In the genomic region with DNA sequence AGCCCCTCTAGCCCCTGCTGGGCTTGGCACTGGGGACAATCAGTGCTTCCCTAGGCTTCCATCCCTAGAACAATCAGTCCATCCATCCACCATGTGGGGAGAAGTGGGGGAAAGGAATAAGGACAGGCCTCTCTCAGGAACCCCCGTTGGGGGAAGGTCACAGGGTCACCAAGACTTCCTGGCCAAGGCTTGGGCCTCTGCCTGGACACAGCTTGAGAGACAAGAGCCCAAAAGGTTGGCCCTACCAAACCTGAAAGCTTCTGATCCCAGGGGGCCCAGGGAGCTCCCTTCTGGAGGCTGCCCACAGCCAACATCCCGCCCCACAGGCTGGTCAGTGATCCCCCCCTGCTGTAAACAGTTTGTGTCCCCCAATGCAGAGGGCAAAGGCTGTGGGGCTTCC, we compare ENCODE assay signal across 1 cellular context.
TF ChIP-seq lines count a peak whose summit lies in the region.

No MANE protein-coding gene starts in this region.

TF ChIP-seq in SK-N-SH treated with all-trans-retinoic acid at 6 μM for 48 hours, 23 proteins besides CTCF, POLR2A, EP300 and RAD21 (continued from another document):
- TF ChIP-seq, protein P1, sequence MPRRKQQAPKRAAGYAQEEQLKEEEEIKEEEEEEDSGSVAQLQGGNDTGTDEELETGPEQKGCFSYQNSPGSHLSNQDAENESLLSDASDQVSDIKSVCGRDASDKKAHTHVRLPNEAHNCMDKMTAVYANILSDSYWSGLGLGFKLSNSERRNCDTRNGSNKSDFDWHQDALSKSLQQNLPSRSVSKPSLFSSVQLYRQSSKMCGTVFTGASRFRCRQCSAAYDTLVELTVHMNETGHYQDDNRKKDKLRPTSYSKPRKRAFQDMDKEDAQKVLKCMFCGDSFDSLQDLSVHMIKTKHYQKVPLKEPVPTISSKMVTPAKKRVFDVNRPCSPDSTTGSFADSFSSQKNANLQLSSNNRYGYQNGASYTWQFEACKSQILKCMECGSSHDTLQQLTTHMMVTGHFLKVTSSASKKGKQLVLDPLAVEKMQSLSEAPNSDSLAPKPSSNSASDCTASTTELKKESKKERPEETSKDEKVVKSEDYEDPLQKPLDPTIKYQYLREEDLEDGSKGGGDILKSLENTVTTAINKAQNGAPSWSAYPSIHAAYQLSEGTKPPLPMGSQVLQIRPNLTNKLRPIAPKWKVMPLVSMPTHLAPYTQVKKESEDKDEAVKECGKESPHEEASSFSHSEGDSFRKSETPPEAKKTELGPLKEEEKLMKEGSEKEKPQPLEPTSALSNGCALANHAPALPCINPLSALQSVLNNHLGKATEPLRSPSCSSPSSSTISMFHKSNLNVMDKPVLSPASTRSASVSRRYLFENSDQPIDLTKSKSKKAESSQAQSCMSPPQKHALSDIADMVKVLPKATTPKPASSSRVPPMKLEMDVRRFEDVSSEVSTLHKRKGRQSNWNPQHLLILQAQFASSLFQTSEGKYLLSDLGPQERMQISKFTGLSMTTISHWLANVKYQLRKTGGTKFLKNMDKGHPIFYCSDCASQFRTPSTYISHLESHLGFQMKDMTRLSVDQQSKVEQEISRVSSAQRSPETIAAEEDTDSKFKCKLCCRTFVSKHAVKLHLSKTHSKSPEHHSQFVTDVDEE (CRISPR knock-in tag; IDR thresholded peaks at IDR 0.05), result no peak
- TF ChIP-seq TCF4 (CRISPR knock-in tag; IDR thresholded peaks at IDR 0.05; ENCODE audit: borderline replicate concordance), result no peak
- no peak for TF ChIP-seq TOX (CRISPR knock-in tag; IDR thresholded peaks at IDR 0.05; ENCODE audit: borderline replicate concordance)
- TF ChIP-seq ZNF8 (CRISPR knock-in tag; IDR thresholded peaks at IDR 0.05), result no peak
- TF ChIP-seq ESRRG (CRISPR knock-in tag; IDR thresholded peaks at IDR 0.05), result no peak
- no peak for TF ChIP-seq ZC3H10 (CRISPR knock-in tag; IDR thresholded peaks at IDR 0.05)
- no peak for TF ChIP-seq BACH2 (CRISPR knock-in tag; IDR thresholded peaks at IDR 0.05; ENCODE audit: borderline replicate concordance)
- TF ChIP-seq RARB (CRISPR knock-in tag; IDR thresholded peaks at IDR 0.05), result no peak
- TF ChIP-seq, protein P2, sequence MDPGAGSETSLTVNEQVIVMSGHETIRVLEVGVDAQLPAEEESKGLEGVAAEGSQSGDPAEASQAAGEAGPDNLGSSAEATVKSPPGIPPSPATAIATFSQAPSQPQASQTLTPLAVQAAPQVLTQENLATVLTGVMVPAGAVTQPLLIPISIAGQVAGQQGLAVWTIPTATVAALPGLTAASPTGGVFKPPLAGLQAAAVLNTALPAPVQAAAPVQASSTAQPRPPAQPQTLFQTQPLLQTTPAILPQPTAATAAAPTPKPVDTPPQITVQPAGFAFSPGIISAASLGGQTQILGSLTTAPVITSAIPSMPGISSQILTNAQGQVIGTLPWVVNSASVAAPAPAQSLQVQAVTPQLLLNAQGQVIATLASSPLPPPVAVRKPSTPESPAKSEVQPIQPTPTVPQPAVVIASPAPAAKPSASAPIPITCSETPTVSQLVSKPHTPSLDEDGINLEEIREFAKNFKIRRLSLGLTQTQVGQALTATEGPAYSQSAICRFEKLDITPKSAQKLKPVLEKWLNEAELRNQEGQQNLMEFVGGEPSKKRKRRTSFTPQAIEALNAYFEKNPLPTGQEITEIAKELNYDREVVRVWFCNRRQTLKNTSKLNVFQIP (CRISPR knock-in tag; IDR thresholded peaks at IDR 0.05; ENCODE audit: borderline replicate concordance, low read depth), result no peak
- TF ChIP-seq, protein P3, sequence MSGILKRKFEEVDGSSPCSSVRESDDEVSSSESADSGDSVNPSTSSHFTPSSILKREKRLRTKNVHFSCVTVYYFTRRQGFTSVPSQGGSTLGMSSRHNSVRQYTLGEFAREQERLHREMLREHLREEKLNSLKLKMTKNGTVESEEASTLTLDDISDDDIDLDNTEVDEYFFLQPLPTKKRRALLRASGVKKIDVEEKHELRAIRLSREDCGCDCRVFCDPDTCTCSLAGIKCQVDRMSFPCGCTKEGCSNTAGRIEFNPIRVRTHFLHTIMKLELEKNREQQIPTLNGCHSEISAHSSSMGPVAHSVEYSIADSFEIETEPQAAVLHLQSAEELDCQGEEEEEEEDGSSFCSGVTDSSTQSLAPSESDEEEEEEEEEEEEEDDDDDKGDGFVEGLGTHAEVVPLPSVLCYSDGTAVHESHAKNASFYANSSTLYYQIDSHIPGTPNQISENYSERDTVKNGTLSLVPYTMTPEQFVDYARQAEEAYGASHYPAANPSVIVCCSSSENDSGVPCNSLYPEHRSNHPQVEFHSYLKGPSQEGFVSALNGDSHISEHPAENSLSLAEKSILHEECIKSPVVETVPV (CRISPR knock-in tag; IDR thresholded peaks at IDR 0.05), result no peak
- TF ChIP-seq ZFP3 (CRISPR knock-in tag; IDR thresholded peaks at IDR 0.05), result no peak
- TF ChIP-seq, protein P4, sequence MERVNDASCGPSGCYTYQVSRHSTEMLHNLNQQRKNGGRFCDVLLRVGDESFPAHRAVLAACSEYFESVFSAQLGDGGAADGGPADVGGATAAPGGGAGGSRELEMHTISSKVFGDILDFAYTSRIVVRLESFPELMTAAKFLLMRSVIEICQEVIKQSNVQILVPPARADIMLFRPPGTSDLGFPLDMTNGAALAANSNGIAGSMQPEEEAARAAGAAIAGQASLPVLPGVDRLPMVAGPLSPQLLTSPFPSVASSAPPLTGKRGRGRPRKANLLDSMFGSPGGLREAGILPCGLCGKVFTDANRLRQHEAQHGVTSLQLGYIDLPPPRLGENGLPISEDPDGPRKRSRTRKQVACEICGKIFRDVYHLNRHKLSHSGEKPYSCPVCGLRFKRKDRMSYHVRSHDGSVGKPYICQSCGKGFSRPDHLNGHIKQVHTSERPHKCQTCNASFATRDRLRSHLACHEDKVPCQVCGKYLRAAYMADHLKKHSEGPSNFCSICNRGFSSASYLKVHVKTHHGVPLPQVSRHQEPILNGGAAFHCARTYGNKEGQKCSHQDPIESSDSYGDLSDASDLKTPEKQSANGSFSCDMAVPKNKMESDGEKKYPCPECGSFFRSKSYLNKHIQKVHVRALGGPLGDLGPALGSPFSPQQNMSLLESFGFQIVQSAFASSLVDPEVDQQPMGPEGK (CRISPR knock-in tag; IDR thresholded peaks at IDR 0.05; ENCODE audit: borderline replicate concordance), result no peak
- no peak for TF ChIP-seq ARNTL (CRISPR knock-in tag; IDR thresholded peaks at IDR 0.05; ENCODE audit: borderline replicate concordance, low read depth)
- no peak for TF ChIP-seq ZNF70 (CRISPR knock-in tag; IDR thresholded peaks at IDR 0.05)
